1 cellular context compared by ENCODE assay signal in genomic region chr17:68398731-68399637, GRCh38.
TF ChIP-seq lines count a peak whose summit lies in the region.

No MANE protein-coding gene starts in this region.

TF ChIP-seq in HepG2, 621 proteins besides CTCF, POLR2A, EP300 and RAD21 (continued from another document):
- peak; percentile 57; the same call in 1 of the 2 replicates for TF ChIP-seq PPARG (CRISPR knock-in tag; conservative IDR thresholded peaks at IDR 0.05)
- TF ChIP-seq ELF1 (CRISPR knock-in tag; IDR thresholded peaks at IDR 0.05), result no peak
- peak; percentile 63; the same call in 1 of the 2 replicates for TF ChIP-seq TCF7 (IDR thresholded peaks at IDR 0.05; ENCODE audit: low read depth)
- TF ChIP-seq MYC (CRISPR knock-in tag; IDR thresholded peaks at IDR 0.05; ENCODE audit: borderline replicate concordance), result peak; percentile 54; the same call in 1 of the 2 replicates
- TF ChIP-seq SOX5 (CRISPR knock-in tag; IDR thresholded peaks at IDR 0.05; ENCODE audit: borderline replicate concordance), result peak; percentile 68; the same call in 1 of the 2 replicates
- TF ChIP-seq LRRFIP1 (CRISPR knock-in tag; conservative IDR thresholded peaks at IDR 0.05), result 0 out of 2 replicates have a peak, but pooled peaks have one; percentile 43
- TF ChIP-seq NR1H2 (CRISPR knock-in tag; IDR thresholded peaks at IDR 0.05; ENCODE audit: borderline replicate concordance, low read depth), result no peak
- TF ChIP-seq ZNF781 (CRISPR knock-in tag; IDR thresholded peaks at IDR 0.05; ENCODE audit: borderline replicate concordance, not compliant biosample characterization), result no peak
- TF ChIP-seq ZNF770 (CRISPR knock-in tag; IDR thresholded peaks at IDR 0.05), result peak; percentile 60; the same call in 1 of the 2 replicates
- peak; percentile 70; the same call in 1 of the 2 replicates for TF ChIP-seq ZNF280B (CRISPR knock-in tag; IDR thresholded peaks at IDR 0.05; ENCODE audit: borderline replicate concordance)
- TF ChIP-seq ZSCAN21 (CRISPR knock-in tag; IDR thresholded peaks at IDR 0.05; ENCODE audit: borderline replicate concordance), result no peak; the same call in 1 of the 2 replicates
- TF ChIP-seq NBN (conservative IDR thresholded peaks at IDR 0.05), result no peak
- TF ChIP-seq RXRA (CRISPR knock-in tag; IDR thresholded peaks at IDR 0.05), result peak; percentile 33; the same call in 1 of the 2 replicates
- peak; percentile 29; the same call in 1 of the 2 replicates for TF ChIP-seq RFXAP (CRISPR knock-in tag; IDR thresholded peaks at IDR 0.05; ENCODE audit: borderline replicate concordance)
- TF ChIP-seq ZNF331 (CRISPR knock-in tag; IDR thresholded peaks at IDR 0.05), result peak; percentile 64
- TF ChIP-seq ZBTB7B (CRISPR knock-in tag; IDR thresholded peaks at IDR 0.05), result peak; percentile 93
- TF ChIP-seq ZNF230 (CRISPR knock-in tag; IDR thresholded peaks at IDR 0.05), result peak; percentile 36; the same call in 1 of the 2 replicates
- TF ChIP-seq ZIK1 (CRISPR knock-in tag; IDR thresholded peaks at IDR 0.05; ENCODE audit: borderline replicate concordance, low read depth), result 0 out of 2 replicates have a peak, but pooled peaks have one; percentile 21
- peak; percentile 87; the same call in 1 of the 2 replicates for TF ChIP-seq GATA4 (IDR thresholded peaks at IDR 0.05; ENCODE audit: borderline replicate concordance, low read depth)
- 0 out of 2 replicates have a peak, but pooled peaks have one; percentile 20 for TF ChIP-seq SSRP1 (CRISPR knock-in tag; IDR thresholded peaks at IDR 0.05)
- peak; percentile 28; the same call in 1 of the 2 replicates for TF ChIP-seq ZNF136 (CRISPR knock-in tag; IDR thresholded peaks at IDR 0.05; ENCODE audit: low read depth)
